ENCODE assay signal across 8 cellular contexts in genomic region chr22:30423296-30423958, GRCh38. TPM values are rescaled to one million over a fixed set of nuclear protein-coding genes. Genes with fewer than 3 reads are reported as not detected.
DNase-seq lines count a peak whose midpoint lies in the region; ATAC-seq and TF ChIP-seq lines count a peak whose summit lies in the region.

No MANE protein-coding gene starts in this region.

- H3K4me3 ChIP-seq in epithelial cell of esophagus (ENCODE audit: low read length) (peak overlapping the region; percentile 58), transverse colon (peak overlapping the region; percentile 54 to 70 (median 62))

- no peaks in the 10 kb centered on the region for H3K27me3 ChIP-seq in transverse colon

- intact Hi-C loops in natural killer cell (cut with micrococcal nuclease) (no loop called here), transverse colon (cut with DNase I; ENCODE audit: low total_unique reads) (no loop called here)

- no peak for TF ChIP-seq EP300 in transverse colon (IDR thresholded peaks at IDR 0.05; ENCODE audit: low read depth)

- WGBS in transverse colon (ENCODE audit: low coverage in 1 of 2), 2 donors, result 0% methylated on average over 38 of the region's 45 CpGs; no CpG with 5 or more reads in 1 of the 2 donors

- ATAC-seq in GM21515 (IDR thresholded peaks at IDR 0.05; ENCODE audit: unreplicated experiment) (peak; percentile 27), natural killer cell (peak; percentile 16 to 27 (median 20))

- H3K9me3 ChIP-seq in transverse colon, result no peaks in the 10 kb centered on the region

- H3K27ac Mint-ChIP-seq in IgD-negative memory B cell (peak overlapping the region; percentile 81 to 98 (median 95)), natural killer cell (peak overlapping the region; percentile 93 to 94)

- peak overlapping the region; percentile 91 to 99 (median 96) for H3K4me3 Mint-ChIP-seq in IgD-negative memory B cell
- H3K4me3 Mint-ChIP-seq in natural killer cell, result peak overlapping the region; percentile 95

- peak; percentile 94 for TF ChIP-seq POLR2A in transverse colon (IDR thresholded peaks at IDR 0.05)

- H3K36me3 Mint-ChIP-seq in IgD-negative memory B cell (no peaks in the 10 kb centered on the region), natural killer cell (no peaks in the 10 kb centered on the region)

- no peak for TF ChIP-seq CTCF in epithelial cell of esophagus (IDR thresholded peaks at IDR 0.05; ENCODE audit: insufficient read depth, low read depth, low read length, missing control alignments)
- TF ChIP-seq CTCF in natural killer cell (IDR thresholded peaks at IDR 0.05), result no peak
- TF ChIP-seq CTCF in transverse colon (IDR thresholded peaks at IDR 0.05), result peak in 1 of 5 experiments; percentile 9

- H3K27me3 Mint-ChIP-seq in IgD-negative memory B cell (no peaks in the 10 kb centered on the region), natural killer cell (ENCODE audit: low read depth in 2 of 2) (no peaks in the 10 kb centered on the region)

- in situ Hi-C loops in transverse colon (cut with MboI; ENCODE audit: low pct_ligation_motif_present in 1 of 4, low pct_unique_long_range_greater_than_20kb in 1 of 4, low sequenced_read_pairs in 3 of 4), result no loop called here

- H3K9me3 Mint-ChIP-seq in IgD-negative memory B cell, result no peaks in the 10 kb centered on the region
- no peaks in the 10 kb centered on the region for H3K9me3 Mint-ChIP-seq in natural killer cell

- peaks cover 22 to 62% (median 39%) of the 10 kb centered on the region in 4 donors for H3K4me1 ChIP-seq in transverse colon

- H3K36me3 ChIP-seq in transverse colon, result no peaks in the 10 kb centered on the region

- H3K27ac ChIP-seq in transverse colon, result peak overlapping the region; percentile 98 to 99 (median 98)

- DNase-seq in COLO668 (lab: John Stamatoyannopoulos, UW; ENCODE audit: unreplicated experiment) (peak; percentile 82), epithelial cell of esophagus (ENCODE audit: low read depth) (peak; percentile 68), natural killer cell (no peak), transverse colon (peak; percentile 56), NCI-H446 treated with DMSO at 0.1 percent for 48 hours (lab: John Stamatoyannopoulos, UW) (no peak)
- peak; percentile 35 to 40 for DNase-seq in activated CD4-positive, alpha-beta T cell treated with anti-CD3 and anti-CD28 coated beads, Interleukin-2, amount 50 U/mL, for 4 hours

- H3K4me1 Mint-ChIP-seq in IgD-negative memory B cell (peaks cover 21 to 31% (median 28%) of the 10 kb centered on the region in 3 donors), natural killer cell (peaks cover 41 to 55% of the 10 kb centered on the region in 2 donors)

RNA-seq across cellular contexts. Expression of gene MTFP1, which starts 2.1 kb away (rescaled TPM):
- 27.8 TPM for polyA plus RNA-seq in IgD-negative memory B cell
- 10 to 100 TPM; 15.7 to 17.5 (median 17.2) TPM for total RNA-seq in natural killer cell
- total RNA-seq in transverse colon, result 10 to 100 TPM in 3 of 4 donors, 1 to 10 TPM in 1; 2.0 to 48.6 (median 21.4) TPM

RNA-seq across cellular contexts. Expression of gene SEC14L2, which starts 26.6 kb away (rescaled TPM):
- polyA plus RNA-seq in IgD-negative memory B cell, result 1.1 TPM
- total RNA-seq in natural killer cell (1 to 10 TPM in 2 of 3 donors, under 1 TPM in 1; 0.71 to 6.6 (median 2.7) TPM), transverse colon (1 to 10 TPM in 3 of 4 donors, not detected in 1; 2.2 to 5.5 (median 4.5) TPM)

RNA-seq across cellular contexts. Expression of gene RNF215, which starts 36.2 kb away (rescaled TPM):
- polyA plus RNA-seq in IgD-negative memory B cell, result 0.20 TPM
- total RNA-seq in natural killer cell (1 to 10 TPM; 7.5 to 9.8 (median 9.5) TPM), transverse colon (10 to 100 TPM in 2 of 4 donors, 1 to 10 TPM in 2; 3.2 to 65.5 (median 9.8) TPM)

RNA-seq across cellular contexts. Expression of gene SEC14L3, which starts 48.4 kb away (rescaled TPM):
- polyA plus RNA-seq in IgD-negative memory B cell, result not detected
- total RNA-seq in natural killer cell, result not detected
- not detected for total RNA-seq in transverse colon

Comparison
In these comparisons a context has a peak if more than half of its experiments do, and no peak if none do; other contexts are left out.
1. DNase-seq: peak in COLO668 (single experiment), activated CD4-positive, alpha-beta T cell treated with anti-CD3 and anti-CD28 coated beads, Interleukin-2, amount 50 U/mL, for 4 hours (2 of 2), epithelial cell of esophagus (single experiment) and transverse colon (single experiment); none in natural killer cell (single experiment) and NCI-H446 treated with DMSO at 0.1 percent for 48 hours (single experiment).